8 cellular contexts compared by ENCODE assay signal in the genomic region with DNA sequence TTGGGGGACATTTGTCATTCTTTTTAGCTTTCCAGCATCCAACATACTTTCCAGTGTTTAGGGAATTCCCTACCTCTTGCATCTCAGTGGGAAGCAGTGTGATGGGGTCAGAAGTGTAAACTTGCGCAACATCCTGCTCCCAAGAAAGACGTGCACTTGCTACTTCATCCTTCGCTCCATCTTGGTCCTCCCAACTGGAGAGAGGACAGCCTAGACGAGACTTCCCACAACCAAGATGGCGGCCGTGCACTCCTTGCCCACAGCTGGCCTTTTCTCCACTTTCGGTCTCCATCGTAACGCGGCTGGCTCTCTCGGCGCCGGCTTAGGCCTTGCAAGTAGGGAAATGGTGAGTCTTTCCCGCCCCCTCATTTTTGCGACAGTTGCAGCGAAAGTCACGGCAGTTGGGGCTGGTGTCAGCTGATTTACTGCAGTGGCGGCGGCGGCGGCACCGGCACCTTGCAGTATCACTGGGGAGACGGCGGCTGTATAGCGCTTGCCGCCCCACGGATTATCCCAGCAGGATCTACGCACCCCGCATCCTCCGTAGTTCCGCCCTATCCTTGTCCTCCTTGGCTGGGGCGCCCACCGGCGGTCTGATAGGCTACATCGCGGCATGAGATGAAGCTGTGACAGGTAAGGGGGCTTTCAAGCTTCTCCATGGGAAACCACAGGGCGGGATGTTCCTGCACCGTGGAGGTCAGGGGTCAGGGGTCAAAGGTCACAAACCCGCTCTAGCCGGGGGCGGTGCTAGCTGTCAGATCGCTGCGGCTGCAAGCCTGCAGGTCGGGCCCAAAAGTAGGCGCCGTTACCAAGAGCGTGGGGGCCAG. TPM values are rescaled to one million over a fixed set of nuclear protein-coding genes. Genes with fewer than 3 reads are reported as not detected.
A peak's percentile ranks its signal among the peaks of the same experiment; 100 is the strongest.
DNase-seq lines count a peak whose midpoint lies in the region; ATAC-seq, FAIRE-seq and TF ChIP-seq lines count a peak whose summit lies in the region.

Gene WDR7 (plus strand): TSS at position 416 of the 827 bp plus-strand sequence. CDS start 21,157 bp downstream, outside the sequence.

- CTCF ChIA-PET in OCI-LY7 (lab: Charles Lee; ENCODE audit: unreplicated experiment) (no interaction called here), endothelial cell of umbilical vein (lab: Charles Lee) (interaction anchor here (1.0 to 2.0 kb wide), 5 partner anchors 9 to 58 kb away, joined by 3 to 9 read pairs (median 6); no protein-coding TSS in a partner anchor)

- intact Hi-C loops in OCI-LY7 (cut with micrococcal nuclease; ENCODE audit: unreplicated experiment) = no loop called here
- intact Hi-C loops in endothelial cell of umbilical vein (cut with micrococcal nuclease) = loop anchor here (1.0 kb wide), 1 partner anchor 10 kb away; no protein-coding TSS in a partner anchor

- FAIRE-seq in D721Med (lab: Jason Lieb, UNC) (peak; percentile 100), endothelial cell of umbilical vein (lab: Jason Lieb, UNC) (peak; percentile 98)

- H3K9me1 ChIP-seq in endothelial cell of umbilical vein (replicated peaks; ENCODE audit: control insufficient read depth, extremely low read depth, insufficient read depth, low read length) = no peaks in the 10 kb centered on the region

- H2AFZ ChIP-seq in OCI-LY7 (ENCODE audit: low read length) = peak within 1 kb of the TSS; percentile 80; the same call in 1 of the 2 replicates
- peak within 1 kb of the TSS; percentile 87 for H2AFZ ChIP-seq in endothelial cell of umbilical vein (ENCODE audit: low read depth, low read length)

- dilution Hi-C loops in endothelial cell of umbilical vein (cut with MboI; ENCODE audit: extremely low pct_ligation_motif_present, low sequenced_read_pairs) = no loop called here

- ATAC-seq in GM21526 (IDR thresholded peaks at IDR 0.05; ENCODE audit: low FRiP score, unreplicated experiment) = peak; percentile 93

- H3K4me3 ChIP-seq in OCI-LY7 (ENCODE audit: low read depth, low read length, poor library complexity, severe bottlenecking) (peak within 1 kb of the TSS; percentile 79), endothelial cell of umbilical vein (replicated peaks in 1 of 3; ENCODE audit: insufficient read depth in 1 of 3, low read depth in 1 of 3, low read length in 3 of 3) (peak within 1 kb of the TSS; percentile 46 to 73 (median 62))

- H3K4me2 ChIP-seq in OCI-LY7 (ENCODE audit: low read length) = peak within 1 kb of the TSS; percentile 98
- H3K4me2 ChIP-seq in endothelial cell of umbilical vein (ENCODE audit: insufficient read depth, low read length) = peak within 1 kb of the TSS; percentile 85

- no peaks in the 10 kb centered on the region for H4K20me1 ChIP-seq in OCI-LY7 (ENCODE audit: insufficient read depth, low read length)
- H4K20me1 ChIP-seq in endothelial cell of umbilical vein (replicated peaks; ENCODE audit: control insufficient read depth, extremely low read depth, insufficient read depth, low read length) = no peaks in the 10 kb centered on the region

- peak; percentile 67 for DNase-seq in D721Med (ENCODE audit: insufficient read length, low spot score)
- peak; percentile 20 for DNase-seq in HuH-7.5 (ENCODE audit: low spot score)
- DNase-seq in OCI-LY7 (ENCODE audit: low spot score) = peak; percentile 91
- DNase-seq in activated T-cell treated with anti-CD3 and anti-CD28 coated beads for 1 hour (ENCODE audit: low read depth) = peak; percentile 89
- DNase-seq in endothelial cell of umbilical vein (ENCODE audit: low read depth, low spot score) = peak; percentile 98
- peak; percentile 97 for DNase-seq in midbrain (lab: John Stamatoyannopoulos, UW)
- DNase-seq in stimulated activated CD8-positive, alpha-beta memory T cell treated with anti-CD3 and anti-CD28 coated beads, Interleukin-2, amount 100 ng/mL, for 1 hour (ENCODE audit: low read depth in 2 of 2) = peak; percentile 79 to 90

- H3K4me1 ChIP-seq in OCI-LY7 (ENCODE audit: insufficient read depth, low read length, poor library complexity, severe bottlenecking) = peaks cover 10% of the 10 kb centered on the region
- H3K4me1 ChIP-seq in endothelial cell of umbilical vein (ENCODE audit: control insufficient read depth, extremely low read depth, insufficient read depth, low read length) = peaks cover 9% of the 10 kb centered on the region

- H3K27me3 ChIP-seq in endothelial cell of umbilical vein (ENCODE audit: control insufficient read depth in 2 of 2, insufficient read depth in 2 of 2, low read length in 2 of 2) = no peaks in the 10 kb centered on the region

- no TSS peak for BruUV-seq in OCI-LY7 (replicated peaks; lab: Mats Ljungman, UMichigan)
- no TSS peak for BruUV-seq in endothelial cell of umbilical vein (replicated peaks; lab: Mats Ljungman, UMichigan)

- POLR2A ChIA-PET in OCI-LY7 (lab: Charles Lee) = interaction anchor here (0.6 to 3.5 kb wide), 4 partner anchors 10 to 255 kb away, joined by 3 to 25 read pairs (median 3); no protein-coding TSS in a partner anchor
- POLR2A ChIA-PET in endothelial cell of umbilical vein (lab: Charles Lee) = interaction anchor here (0.9 to 1.2 kb wide), 3 partner anchors 12 to 52 kb away, joined by 3 read pairs; partner anchors contain the start of gene TXNL1

- H3K9ac ChIP-seq in endothelial cell of umbilical vein (replicated peaks; ENCODE audit: extremely low read depth, insufficient read depth, low read length) = peak within 1 kb of the TSS; percentile 70

- H3K36me3 ChIP-seq in OCI-LY7 (ENCODE audit: insufficient read depth, low read length) (no peaks in the 10 kb centered on the region; the same call in 1 of the 2 replicates), endothelial cell of umbilical vein (ENCODE audit: control insufficient read depth in 2 of 2, extremely low read depth in 1 of 2, insufficient read depth in 2 of 2, low read length in 2 of 2) (no peaks in the 10 kb centered on the region)

- H3K27ac ChIP-seq in OCI-LY7 (ENCODE audit: low read depth, low read length, poor library complexity, severe bottlenecking) (peak within 1 kb of the TSS; percentile 62), endothelial cell of umbilical vein (ENCODE audit: insufficient read depth, low read depth, low read length) (peak within 1 kb of the TSS; percentile 36)

- TF ChIP-seq CTCF in D721Med (IDR thresholded peaks at IDR 0.05; ENCODE audit: insufficient read depth, missing control alignments) (peak; percentile 26), OCI-LY7 (conservative IDR thresholded peaks at IDR 0.05; ENCODE audit: low read length) (no peak), endothelial cell of umbilical vein (IDR thresholded peaks at IDR 0.05; ENCODE audit: extremely low read depth in 1 of 2, insufficient read depth in 1 of 2, low read depth in 1 of 2, low read length in 2 of 2) (no peak)

- no peaks in the 10 kb centered on the region for H3K9me3 ChIP-seq in OCI-LY7 (ENCODE audit: low read length)
- no peaks in the 10 kb centered on the region for H3K9me3 ChIP-seq in endothelial cell of umbilical vein (replicated peaks; ENCODE audit: control insufficient read depth, insufficient read depth, low read length)

- no peak for TF ChIP-seq POLR2A in endothelial cell of umbilical vein (IDR thresholded peaks at IDR 0.05; ENCODE audit: low read depth, low read length)

- H3K79me2 ChIP-seq in OCI-LY7 (ENCODE audit: insufficient read depth, low read depth, low read length) (peaks cover 29% of the 10 kb centered on the region), endothelial cell of umbilical vein (ENCODE audit: control insufficient read depth, insufficient read depth, low read length) (peaks cover 16% of the 10 kb centered on the region)

- H3K9me2 ChIP-seq in OCI-LY7 (ENCODE audit: insufficient read depth, low read length) = no peaks in the 10 kb centered on the region

TF ChIP-seq in endothelial cell of umbilical vein, 7 proteins besides CTCF, POLR2A, EP300 and RAD21:
- no peak for TF ChIP-seq EZH2 (IDR thresholded peaks at IDR 0.05; ENCODE audit: borderline replicate concordance, low read depth, low read length, severe bottlenecking)
- peak; percentile 2 for TF ChIP-seq MAX (IDR thresholded peaks at IDR 0.05; ENCODE audit: insufficient read depth, insufficient read length)
- TF ChIP-seq GATA2 (IDR thresholded peaks at IDR 0.05; ENCODE audit: insufficient read depth, insufficient read length, low read depth, low read length) = no peak
- TF ChIP-seq POLR2AphosphoS5 (IDR thresholded peaks at IDR 0.05; ENCODE audit: insufficient read depth, low read depth, low read length) = no peak
- TF ChIP-seq FOS (IDR thresholded peaks at IDR 0.05; ENCODE audit: borderline replicate concordance, insufficient read depth, low read length) = no peak
- peak; percentile 22 for TF ChIP-seq MYC (IDR thresholded peaks at IDR 0.05; ENCODE audit: low read depth, low read length)
- TF ChIP-seq JUN (IDR thresholded peaks at IDR 0.05; ENCODE audit: borderline replicate concordance, insufficient read depth, insufficient read length, low read depth) = no peak

RNA-seq across cellular contexts. Expression of gene WDR7, which starts in this region (rescaled TPM):
- 13.2 and 15.2 TPM in 2 replicates for total RNA-seq in OCI-LY7 (2014; rRNA removed; shearing (Covaris generic))
- 17.1 and 18.8 TPM in 2 replicates for total RNA-seq in OCI-LY7 (2022)
- 19.0 and 19.2 TPM in 2 replicates for total RNA-seq in endothelial cell of umbilical vein
- polyA plus RNA-seq in endothelial cell of umbilical vein = 5.9 and 9.1 TPM in 2 replicates
- polyA plus RNA-seq in endothelial cell of umbilical vein (2011; cell fraction: cytosol; rRNA removed) = 4.5 and 5.1 TPM in 2 replicates
- 12.5 and 18.6 TPM in 2 replicates for polyA plus RNA-seq in endothelial cell of umbilical vein (2011; cell fraction: nucleus; rRNA removed)
- polyA plus RNA-seq in endothelial cell of umbilical vein (2012) = 5.5 and 8.0 TPM in 2 replicates
- 96.6 and 119 TPM in 2 replicates for polyA minus RNA-seq in endothelial cell of umbilical vein
- polyA minus RNA-seq in endothelial cell of umbilical vein (2011; cell fraction: cytosol; rRNA and poly(A)+ RNA removed) = 16.5 TPM
- polyA minus RNA-seq in endothelial cell of umbilical vein (2011; cell fraction: nucleus; rRNA and poly(A)+ RNA removed) = 103 and 168 TPM in 2 replicates

Comparison
In these comparisons a context has a peak if more than half of its experiments do, and no peak if none do; other contexts are left out.
1. Peak in every context shown above with its lines: DNase-seq, ATAC-seq, H3K4me3 ChIP-seq and H3K27ac ChIP-seq.
2. DNase-seq: peak in every context shown above with its lines; median percentile 98 in endothelial cell of umbilical vein; 97 in midbrain; 91 in OCI-LY7; 89 in activated T-cell treated with anti-CD3 and anti-CD28 coated beads for 1 hour; 84 in stimulated activated CD8-positive, alpha-beta memory T cell treated with anti-CD3 and anti-CD28 coated beads, Interleukin-2, amount 100 ng/mL, for 1 hour; 67 in D721Med; 20 in HuH-7.5.